ENCODE assay signal across 1 cellular context in the genomic region with DNA sequence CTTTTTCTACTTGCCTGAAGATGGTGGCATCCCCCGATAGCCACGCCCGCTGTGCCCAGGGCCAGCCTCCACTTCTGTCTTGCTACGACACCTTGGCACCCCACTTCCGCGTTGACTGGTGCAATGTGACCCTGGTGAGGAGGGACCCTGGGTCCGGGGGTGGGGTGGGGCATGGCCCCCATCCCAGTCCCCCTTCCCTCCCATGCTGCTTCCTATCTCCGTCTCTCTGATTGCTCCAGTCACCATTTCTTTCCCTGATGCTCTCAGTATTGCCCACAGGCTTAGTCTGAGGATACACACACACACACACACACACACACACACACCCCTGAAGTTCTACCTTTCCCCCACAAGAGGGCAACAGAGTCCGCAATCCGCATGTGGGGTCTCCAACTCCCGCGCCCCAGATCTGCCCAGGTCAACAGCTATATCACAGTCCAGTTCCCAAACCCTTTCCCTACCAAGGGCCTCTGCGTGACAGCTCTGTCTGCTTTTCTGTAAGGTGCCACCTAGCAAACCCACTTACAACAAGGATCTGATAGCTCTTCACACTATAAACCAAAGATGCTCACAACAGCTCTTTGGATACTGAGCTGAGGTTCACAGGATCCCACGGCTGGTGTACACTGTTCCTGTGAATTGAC.
TF ChIP-seq lines count a peak whose summit lies in the region.

No MANE protein-coding gene starts in this region.

TF ChIP-seq in endothelial cell of umbilical vein, 7 proteins besides CTCF, POLR2A, EP300 and RAD21:
- TF ChIP-seq MYC (IDR thresholded peaks at IDR 0.05; ENCODE audit: low read depth, low read length) (no peak), EZH2 (IDR thresholded peaks at IDR 0.05; ENCODE audit: borderline replicate concordance, low read depth, low read length, severe bottlenecking) (no peak), POLR2AphosphoS5 (IDR thresholded peaks at IDR 0.05; ENCODE audit: insufficient read depth, low read depth, low read length) (no peak), GATA2 (IDR thresholded peaks at IDR 0.05; ENCODE audit: insufficient read depth, insufficient read length, low read depth, low read length) (no peak), FOS (IDR thresholded peaks at IDR 0.05; ENCODE audit: borderline replicate concordance, insufficient read depth, low read length) (no peak), JUN (IDR thresholded peaks at IDR 0.05; ENCODE audit: borderline replicate concordance, insufficient read depth, insufficient read length, low read depth) (no peak)
- TF ChIP-seq, protein P1, sequence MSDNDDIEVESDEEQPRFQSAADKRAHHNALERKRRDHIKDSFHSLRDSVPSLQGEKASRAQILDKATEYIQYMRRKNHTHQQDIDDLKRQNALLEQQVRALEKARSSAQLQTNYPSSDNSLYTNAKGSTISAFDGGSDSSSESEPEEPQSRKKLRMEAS (IDR thresholded peaks at IDR 0.05; ENCODE audit: insufficient read depth, insufficient read length) = no peak
TF ChIP-seq in endothelial cell of umbilical vein: peak in this region for 0.
